In the genomic region with DNA sequence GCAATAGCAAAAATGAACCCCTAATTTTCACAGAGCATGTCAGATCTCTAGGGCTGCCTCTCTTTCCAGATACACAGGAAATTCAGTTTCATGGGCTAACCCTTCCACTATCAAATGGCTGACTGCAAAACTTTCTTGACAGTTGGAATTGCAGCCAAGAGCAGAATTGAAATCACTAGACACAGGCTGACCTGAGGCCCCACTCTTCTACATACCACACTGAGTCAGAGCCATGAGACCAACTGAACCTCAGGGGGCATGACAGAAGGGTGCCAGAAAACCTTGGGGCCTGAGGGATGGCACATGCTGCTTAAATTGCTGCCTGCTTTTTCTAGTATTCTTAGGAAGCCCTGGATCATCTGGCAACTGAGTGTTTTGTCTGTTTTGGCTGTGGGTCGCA, we compare ENCODE assay signal across 18 cellular contexts. TPM values are rescaled to one million over a fixed set of nuclear protein-coding genes. Genes with fewer than 3 reads are reported as not detected.
DNase-seq lines count a peak whose midpoint lies in the region; ATAC-seq, FAIRE-seq and TF ChIP-seq lines count a peak whose summit lies in the region.
"Had no signal": no experiment of that assay in that cellular context is flagged by ENCODE, and none has a peak within 500 bp of the region (broad histone marks: within the 10 kb centered on the region; RNA-seq: fewer than 3 reads in every experiment).

No MANE protein-coding gene starts in this region.

- TF ChIP-seq CTCF in fibroblast of mammary gland (conservative IDR thresholded peaks at IDR 0.05; ENCODE audit: control insufficient read depth, insufficient read depth, low read depth, low read length) (no peak), D721Med (IDR thresholded peaks at IDR 0.05; ENCODE audit: insufficient read depth, missing control alignments) (no peak)

- H3K27ac ChIP-seq in SJCRH30 = peak overlapping the region; percentile 91
- H3K27ac ChIP-seq: ovary had no signal

- ATAC-seq in HG02763 (IDR thresholded peaks at IDR 0.05; ENCODE audit: unreplicated experiment) = no peak
- no peak for ATAC-seq in GM21526 (IDR thresholded peaks at IDR 0.05; ENCODE audit: low FRiP score, unreplicated experiment)
- ATAC-seq: activated naive CD4-positive, alpha-beta T cell treated with anti-CD3 and anti-CD28 coated beads, Interleukin-2, amount 50 U/mL, for 72 hours; left colon; Panc1 had no signal

- no peaks in the 10 kb centered on the region for H3K27me3 ChIP-seq in SJCRH30
- H3K27me3 ChIP-seq: ovary had no signal

- H3K4me1 ChIP-seq in SJCRH30 = peaks cover 43% of the 10 kb centered on the region
- H3K4me1 ChIP-seq: Caco-2 had no signal

- no peaks in the 10 kb centered on the region for H3K36me3 ChIP-seq in SJCRH30
- H3K36me3 ChIP-seq: ovary had no signal

- H3K4me3 ChIP-seq in SJCRH30 = no peak overlapping the region
- H3K4me3 ChIP-seq in fibroblast of mammary gland (ENCODE audit: control insufficient read depth, low read depth, low read length) = no peak overlapping the region
- H3K4me3 ChIP-seq in skeletal muscle cell (ENCODE audit: low read depth, low read length) = no peak overlapping the region
- H3K4me3 ChIP-seq: ovary had no signal

- peak; percentile 1 for DNase-seq in HK-2 (ENCODE audit: unreplicated experiment)
- peak; percentile 27 to 50 for DNase-seq in SJCRH30
- peak; percentile 7 for DNase-seq in fibroblast of mammary gland (ENCODE audit: low read depth)
- peak; percentile 7 for DNase-seq in skeletal muscle cell (ENCODE audit: low read depth)
- no peak for DNase-seq in D721Med (ENCODE audit: insufficient read length, low spot score)
- DNase-seq in superior temporal gyrus (ENCODE audit: extremely low spot score) = no peak
- DNase-seq: Caco-2; central memory CD4-positive, alpha-beta T cell; effector memory CD4-positive, alpha-beta T cell; left colon; NCI-H1048; ovary; stimulated activated CD4-positive, alpha-beta T cell treated with anti-CD3 and anti-CD28 coated beads, Interleukin-4, amount 100 ng/mL, for 24 hours had no signal

- FAIRE-seq in D721Med (lab: Jason Lieb, UNC) = no peak
- FAIRE-seq: TTC549 had no signal

- H3K9me3 ChIP-seq in SJCRH30 (replicated peaks) = no peaks in the 10 kb centered on the region
- H3K9me3 ChIP-seq: Caco-2, ovary had no signal

RNA-seq across cellular contexts. Expression of gene DLEU7, which starts 1.7 kb away (rescaled TPM):
- total RNA-seq in SJCRH30 (2014; rRNA removed; shearing (Covaris generic)) = 1.2 and 2.9 TPM in 2 replicates
- total RNA-seq: activated naive CD4-positive, alpha-beta T cell treated with anti-CD3 and anti-CD28 coated beads, Interleukin-2, amount 50 U/mL, for 72 hours; Caco-2 had no signal

Comparison
In these comparisons a context has a peak if more than half of its experiments do, and no peak if none do; other contexts are left out.
1. DNase-seq: peak in HK-2 (single experiment), SJCRH30 (2 of 2), fibroblast of mammary gland (single experiment) and skeletal muscle cell (single experiment); none in D721Med (single experiment) and superior temporal gyrus (single experiment).